In the genomic region with DNA sequence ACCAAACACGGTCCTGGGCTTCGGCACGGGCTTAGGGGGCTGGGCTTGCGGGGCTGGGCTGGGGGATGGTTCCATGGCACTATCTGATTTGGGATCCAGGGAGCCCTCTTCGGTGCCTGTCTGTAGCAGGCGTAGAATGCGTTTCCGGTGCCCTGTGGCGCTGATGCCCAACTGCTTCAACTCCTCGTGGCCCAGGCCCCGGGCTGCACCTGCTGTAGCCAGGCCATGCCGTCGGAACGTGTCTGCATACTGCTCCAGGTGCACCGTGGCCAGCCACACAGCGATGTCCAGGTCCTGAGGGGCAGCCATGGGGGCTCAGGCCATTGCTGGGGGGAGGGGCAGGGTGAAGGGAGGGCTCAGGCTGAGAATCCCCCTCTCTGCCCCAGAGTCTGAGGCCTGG, we compare ENCODE assay signal across 21 cellular contexts. TPM values are rescaled to one million over a fixed set of nuclear protein-coding genes. Genes with fewer than 3 reads are reported as not detected.
DNase-seq lines count a peak whose midpoint lies in the region; ATAC-seq and TF ChIP-seq lines count a peak whose summit lies in the region.
"Had no signal": no experiment of that assay in that cellular context is flagged by ENCODE, and none has a peak within 500 bp of the region (broad histone marks: within the 10 kb centered on the region; RNA-seq: fewer than 3 reads in every experiment).

No MANE protein-coding gene starts in this region.

- H3K4me1 Mint-ChIP-seq in HFFc6 (ENCODE audit: low read depth) (peaks cover 32% of the 10 kb centered on the region), WTC11 (peaks cover 45% of the 10 kb centered on the region)

- no peaks in the 10 kb centered on the region for H3K9me3 ChIP-seq in left lung
- H3K9me3 ChIP-seq in smooth muscle cell (replicated peaks; ENCODE audit: low read depth): no peaks in the 10 kb centered on the region
- H3K9me3 ChIP-seq: ovary, thoracic aorta had no signal

- peaks cover 5% of the 10 kb centered on the region for H3F3A ChIP-seq in smooth muscle cell (ENCODE audit: low read depth)

- intact Hi-C loops in left lung (cut with DNase I): no loop called here

- no peaks in the 10 kb centered on the region for H3K79me2 ChIP-seq in smooth muscle cell (ENCODE audit: low read depth)

- 96% methylated on average over 10 of the region's 16 CpGs for WGBS in smooth muscle cell (ENCODE audit: low lambda C conversion rate)

- peak overlapping the region; percentile 76 for H3K4me2 ChIP-seq in smooth muscle cell

- peaks cover 3 to 49% of the 10 kb centered on the region in 2 donors for H3K4me1 ChIP-seq in left lung
- peaks cover 27% of the 10 kb centered on the region for H3K4me1 ChIP-seq in smooth muscle cell (ENCODE audit: low read depth)

- peak overlapping the region; percentile 100 for H3K27ac Mint-ChIP-seq in HFFc6
- H3K27ac Mint-ChIP-seq in WTC11: peak overlapping the region; percentile 31
- H3K27ac Mint-ChIP-seq: activated B cell treated with CpG ODN at 0.5 μM for 24 hours had no signal

- DNase-seq in HFFc6: no peak
- no peak for DNase-seq in WTC11 (ENCODE audit: low spot score)
- DNase-seq in left lung: no peak
- no peak for DNase-seq in smooth muscle cell (lab: John Stamatoyannopoulos, UW; ENCODE audit: unreplicated experiment)
- DNase-seq in CD1c-positive myeloid dendritic cell (ENCODE audit: extremely low spot score): no peak
- DNase-seq in activated gamma-delta T cell treated with Interleukin-2 at 50 U/mL for 16 hours: no peak
- no peak for DNase-seq in NK-92 (lab: John Stamatoyannopoulos, UW; ENCODE audit: unreplicated experiment)
- no peak for DNase-seq in SIG-M5 (lab: John Stamatoyannopoulos, UW)
- DNase-seq: activated B cell treated with CpG ODN at 0.5 μM for 24 hours; activated CD8-positive, alpha-beta T cell treated with anti-CD3 and anti-CD28 coated beads, Interleukin-2, amount 10 ng/mL, durations not matched to agents 7 days and 5 days; activated T-cell treated with anti-CD3 and anti-CD28 coated beads, Interleukin-2, amount 50 U/mL, for 48 hours; DMS 273 treated with DMSO at 0.1 percent for 48 hours; GF-D8; head of caudate nucleus; NCI-H1105; ovary; stimulated activated CD4-positive, alpha-beta T cell treated with anti-CD3 and anti-CD28 coated beads, Interleukin-4, amount 100 ng/mL, for 24 hours; T-helper 2 cell had no signal

- TF ChIP-seq CTCF in HFFc6 (IDR thresholded peaks at IDR 0.05) (no peak), WTC11 (IDR thresholded peaks at IDR 0.05) (no peak), left lung (IDR thresholded peaks at IDR 0.05) (no peak), smooth muscle cell (IDR thresholded peaks at IDR 0.05; ENCODE audit: borderline replicate concordance, insufficient read depth, poor library complexity, severe bottlenecking) (no peak)

- POLR2A ChIA-PET in WTC11 (lab: Charles Lee): interaction anchor here (0.6 to 2.1 kb wide), 5 partner anchors 11 to 289 kb away, joined by 3 to 5 read pairs (median 4); a partner anchor contains a TSS

- H3K9me3 Mint-ChIP-seq in HFFc6 (no peaks in the 10 kb centered on the region), WTC11 (peaks cover 4% of the 10 kb centered on the region; the same call in 1 of the 2 replicates)
- H3K9me3 Mint-ChIP-seq: activated B cell treated with CpG ODN at 0.5 μM for 24 hours, brain had no signal

- H3K27me3 Mint-ChIP-seq in HFFc6 (ENCODE audit: insufficient read depth) (no peaks in the 10 kb centered on the region; the same call in 1 of the 2 replicates), WTC11 (ENCODE audit: low read depth) (no peaks in the 10 kb centered on the region)
- H3K27me3 Mint-ChIP-seq: activated naive CD8-positive, alpha-beta T cell had no signal

- peak overlapping the region; percentile 94; the same call in 1 of the 2 replicates for H3K4me3 Mint-ChIP-seq in HFFc6
- H3K4me3 Mint-ChIP-seq in WTC11: peak overlapping the region; percentile 84; the same call in 1 of the 2 replicates
- H3K4me3 Mint-ChIP-seq: activated B cell treated with CpG ODN at 0.5 μM for 24 hours had no signal

- CTCF ChIA-PET in WTC11 (lab: Charles Lee): interaction anchor here (0.9 to 4.1 kb wide), 15 partner anchors 11 to 289 kb away, joined by 3 to 36 read pairs (median 11); a partner anchor contains a TSS

- H3K27ac ChIP-seq in left lung (peak overlapping the region; percentile 2 to 94), smooth muscle cell (ENCODE audit: low read depth) (peak overlapping the region; percentile 90)
- H3K27ac ChIP-seq: ovary had no signal

- H2AFZ ChIP-seq in smooth muscle cell (ENCODE audit: low read depth): no peak overlapping the region

- H4K20me1 ChIP-seq in smooth muscle cell (ENCODE audit: low read depth): no peaks in the 10 kb centered on the region

- no peak overlapping the region for H3K9ac ChIP-seq in smooth muscle cell (ENCODE audit: low read depth)

- ATAC-seq in WTC11: no peak
- ATAC-seq in left lung: no peak
- ATAC-seq: activated CD8-positive, alpha-beta T cell treated with anti-CD3 and anti-CD28 coated beads, Interleukin-2, amount 10 ng/mL, durations not matched to agents 7 days and 5 days had no signal

- H3K36me3 Mint-ChIP-seq in HFFc6 (ENCODE audit: low read depth) (peaks cover 15% of the 10 kb centered on the region), WTC11 (peaks cover 21% of the 10 kb centered on the region)

- H3K36me3 ChIP-seq in left lung (peaks cover 0 to 15% of the 10 kb centered on the region in 2 donors), smooth muscle cell (ENCODE audit: low read depth) (no peaks in the 10 kb centered on the region)
- H3K36me3 ChIP-seq: ovary, thoracic aorta had no signal

- H3K4me3 ChIP-seq in left lung (peak overlapping the region in 1 of 2 donors; percentile 60), smooth muscle cell (no peak overlapping the region)
- H3K4me3 ChIP-seq: ovary had no signal

- no peaks in the 10 kb centered on the region for H3K27me3 ChIP-seq in left lung
- H3K27me3 ChIP-seq in smooth muscle cell (ENCODE audit: low read depth): no peaks in the 10 kb centered on the region
- H3K27me3 ChIP-seq: ovary had no signal

TF ChIP-seq in WTC11, 78 proteins besides CTCF, POLR2A, EP300 and RAD21:
- TF ChIP-seq FOXP1 (CRISPR knock-in tag; IDR thresholded peaks at IDR 0.05; ENCODE audit: borderline replicate concordance): 0 out of 2 replicates have a peak, but pooled peaks have one; percentile 15
- TF ChIP-seq, protein P1, sequence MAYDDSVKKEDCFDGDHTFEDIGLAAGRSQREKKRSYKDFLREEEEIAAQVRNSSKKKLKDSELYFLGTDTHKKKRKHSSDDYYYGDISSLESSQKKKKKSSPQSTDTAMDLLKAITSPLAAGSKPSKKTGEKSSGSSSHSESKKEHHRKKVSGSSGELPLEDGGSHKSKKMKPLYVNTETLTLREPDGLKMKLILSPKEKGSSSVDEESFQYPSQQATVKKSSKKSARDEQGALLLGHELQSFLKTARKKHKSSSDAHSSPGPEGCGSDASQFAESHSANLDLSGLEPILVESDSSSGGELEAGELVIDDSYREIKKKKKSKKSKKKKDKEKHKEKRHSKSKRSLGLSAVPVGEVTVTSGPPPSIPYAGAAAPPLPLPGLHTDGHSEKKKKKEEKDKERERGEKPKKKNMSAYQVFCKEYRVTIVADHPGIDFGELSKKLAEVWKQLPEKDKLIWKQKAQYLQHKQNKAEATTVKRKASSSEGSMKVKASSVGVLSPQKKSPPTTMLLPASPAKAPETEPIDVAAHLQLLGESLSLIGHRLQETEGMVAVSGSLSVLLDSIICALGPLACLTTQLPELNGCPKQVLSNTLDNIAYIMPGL (CRISPR knock-in tag; IDR thresholded peaks at IDR 0.05): no peak

RNA-seq across cellular contexts. Expression of a gene that starts 1.9 kb away (rescaled TPM):
- total RNA-seq in HFFc6 (2021; fragmentation: NEBNext Ultra II Directional; extraction: Animal tissue kit (Norgen Biotek cat#: 25700)): 10 to 100 TPM in 5 of 6 experiments, 1 to 10 TPM in 1; 9.0 to 14.7 (median 13.2) TPM
- total RNA-seq in WTC11 (2021): 51.2 to 60.4 TPM (median 53.4 TPM) in 3 replicates
- total RNA-seq in left lung: 10 to 100 TPM; 20.5 to 41.0 TPM
- 4.7 and 9.4 TPM in 2 replicates for total RNA-seq in smooth muscle cell
- polyA plus RNA-seq in smooth muscle cell: 11.1 and 12.9 TPM in 2 replicates

RNA-seq across cellular contexts. Expression of a gene that starts 29.0 kb away (rescaled TPM):
- 10 to 100 TPM; 20.8 to 31.7 (median 25.3) TPM for total RNA-seq in HFFc6 (2021; fragmentation: NEBNext Ultra II Directional; extraction: Animal tissue kit (Norgen Biotek cat#: 25700))
- 43.6 to 50.3 TPM (median 44.8 TPM) in 3 replicates for total RNA-seq in WTC11 (2021)
- 10 to 100 TPM; 18.0 to 18.7 TPM for total RNA-seq in left lung
- total RNA-seq in smooth muscle cell: 15.6 and 16.4 TPM in 2 replicates
- polyA plus RNA-seq in smooth muscle cell: 15.7 and 35.8 TPM in 2 replicates

RNA-seq across cellular contexts. Expression of a gene that starts 43.4 kb away (rescaled TPM):
- 1 to 10 TPM; 2.2 to 4.4 (median 3.0) TPM for total RNA-seq in HFFc6 (2021; fragmentation: NEBNext Ultra II Directional; extraction: Animal tissue kit (Norgen Biotek cat#: 25700))
- total RNA-seq in WTC11 (2021) (19.3 to 23.8 TPM (median 21.4 TPM) in 3 replicates), left lung (1 to 10 TPM; 2.6 to 6.3 TPM), smooth muscle cell (2.6 and 4.2 TPM in 2 replicates)
- polyA plus RNA-seq in smooth muscle cell: 7.4 and 8.7 TPM in 2 replicates

RNA-seq across cellular contexts. Expression of a gene that starts 43.5 kb away (rescaled TPM):
- total RNA-seq in HFFc6 (2021; fragmentation: NEBNext Ultra II Directional; extraction: Animal tissue kit (Norgen Biotek cat#: 25700)): 10 to 100 TPM; 52.1 to 63.7 (median 55.1) TPM
- total RNA-seq in WTC11 (2021) (84.7 to 96.2 TPM (median 94.5 TPM) in 3 replicates), left lung (10 to 100 TPM; 41.2 to 50.0 TPM), smooth muscle cell (47.4 and 50.2 TPM in 2 replicates)
- polyA plus RNA-seq in smooth muscle cell: 66.9 and 79.8 TPM in 2 replicates
